In genomic region chr4:173530326-173531062, GRCh38 we compare ENCODE assay signal across 9 cellular contexts. TPM values are rescaled to one million over a fixed set of nuclear protein-coding genes. Genes with fewer than 3 reads are reported as not detected.
DNase-seq lines count a peak whose midpoint lies in the region; ATAC-seq and TF ChIP-seq lines count a peak whose summit lies in the region.
"Had no signal": no experiment of that assay in that cellular context is flagged by ENCODE, and none has a peak within 500 bp of the region (broad histone marks: within the 10 kb centered on the region; RNA-seq: fewer than 3 reads in every experiment).

No MANE protein-coding gene starts in this region.

- H3K36me3 ChIP-seq in GM23338 (ENCODE audit: insufficient read depth) (no peaks in the 10 kb centered on the region), WERI-Rb-1 (peaks cover 10% of the 10 kb centered on the region), right atrium auricular region (peaks cover 9% of the 10 kb centered on the region)

- peaks cover 50% of the 10 kb centered on the region for H3K4me1 Mint-ChIP-seq in GM23338

- H3K4me1 ChIP-seq in GM23338 (ENCODE audit: insufficient read depth), result peaks cover 64% of the 10 kb centered on the region
- peaks cover 0 to 8% of the 10 kb centered on the region in 2 donors for H3K4me1 ChIP-seq in right atrium auricular region

- no peak for ATAC-seq in GM23338
- ATAC-seq in HG02763 (IDR thresholded peaks at IDR 0.05; ENCODE audit: unreplicated experiment), result no peak
- ATAC-seq in GM18517 (IDR thresholded peaks at IDR 0.05; ENCODE audit: unreplicated experiment), result no peak
- ATAC-seq: GM12878 had no signal

- peak overlapping the region; percentile 79 for H3K4me3 Mint-ChIP-seq in GM23338

- H3K79me2 ChIP-seq in GM23338 (replicated peaks; ENCODE audit: insufficient read depth), result no peaks in the 10 kb centered on the region

- H3K9me3 ChIP-seq in WERI-Rb-1 (ENCODE audit: severe bottlenecking) (peaks cover 4% of the 10 kb centered on the region), right atrium auricular region (no peaks in the 10 kb centered on the region)

- H3K36me3 Mint-ChIP-seq in GM23338 (ENCODE audit: low read depth), result peaks cover 2% of the 10 kb centered on the region; the same call in 1 of the 3 replicates

- peaks cover 7% of the 10 kb centered on the region; the same call in 2 of the 3 replicates for H3K9me3 Mint-ChIP-seq in GM23338

- DNase-seq in GM23338 (ENCODE audit: low spot score) (peak; percentile 28), WERI-Rb-1 (no peak), right atrium auricular region (ENCODE audit: low spot score) (no peak), NCI-H2029 (lab: John Stamatoyannopoulos, UW) (no peak)
- DNase-seq: immature natural killer cell had no signal

- peak overlapping the region; percentile 95 for H3K4me2 ChIP-seq in GM23338

- peaks cover 97% of the 10 kb centered on the region for H3K27me3 Mint-ChIP-seq in GM23338 (ENCODE audit: insufficient read depth, low read depth, poor library complexity)

- H3K4me3 ChIP-seq in GM23338 (peak overlapping the region; percentile 65), WERI-Rb-1 (ENCODE audit: low read depth, low read length) (peak overlapping the region; percentile 77), right atrium auricular region (peak overlapping the region; percentile 56 to 76), skin epidermis (peak overlapping the region in 4 of 7 experiments; percentile 16 to 50 (median 39))
- H3K4me3 ChIP-seq: GM12878 had no signal

- TF ChIP-seq CTCF in GM23338 (conservative IDR thresholded peaks at IDR 0.05; ENCODE audit: low read depth in 2 of 2) (no peak), WERI-Rb-1 (IDR thresholded peaks at IDR 0.05; ENCODE audit: low read depth, low read length) (no peak), right atrium auricular region (IDR thresholded peaks at IDR 0.05) (no peak)

- H3K27ac ChIP-seq in GM23338 (ENCODE audit: low read depth) (no peak overlapping the region), WERI-Rb-1 (no peak overlapping the region), right atrium auricular region (peak overlapping the region; percentile 94 to 97), skin epidermis (peak overlapping the region in 2 of 21 experiments; percentile 23 to 58)

- H4K20me1 ChIP-seq in GM23338 (replicated peaks; ENCODE audit: insufficient read depth), result peaks cover 37% of the 10 kb centered on the region

- H3K27me3 ChIP-seq in GM23338 (ENCODE audit: insufficient read depth) (peaks cover 99% of the 10 kb centered on the region), WERI-Rb-1 (ENCODE audit: insufficient read depth, low read depth, severe bottlenecking) (peaks cover 3% of the 10 kb centered on the region), right atrium auricular region (no peaks in the 10 kb centered on the region)

- peaks cover 36% of the 10 kb centered on the region for H3F3A ChIP-seq in GM23338 (replicated peaks; ENCODE audit: low read depth)

- no peaks in the 10 kb centered on the region for H3K9me2 ChIP-seq in GM23338 (ENCODE audit: insufficient read depth)

- H2AFZ ChIP-seq in GM23338, result no peak overlapping the region

- H3K27ac Mint-ChIP-seq in GM23338, result no peak overlapping the region
- H3K27ac Mint-ChIP-seq: immature natural killer cell had no signal

TF ChIP-seq in GM23338, 12 proteins besides CTCF, POLR2A, EP300 and RAD21:
- TF ChIP-seq ETS1 (IDR thresholded peaks at IDR 0.05) (no peak), EZH2phosphoT487 (IDR thresholded peaks at IDR 0.05; ENCODE audit: unreplicated experiment) (peak; percentile 26), EZH2 (IDR thresholded peaks at IDR 0.05; ENCODE audit: low read depth, unreplicated experiment) (peak; percentile 91), NANOG (IDR thresholded peaks at IDR 0.05; ENCODE audit: borderline replicate concordance) (no peak)

RNA-seq across cellular contexts. Expression of gene HAND2, which starts 0.5 kb away (rescaled TPM):
- total RNA-seq in GM23338 (2014; rRNA removed; shearing (Covaris generic)), result not detected in 2 replicates
- polyA plus RNA-seq in GM23338 (2016; fragmentation: Nextera tagmentation; extraction: Ambion mirVana), result 0.15 TPM in 1 of 2 replicates, not detected in the other
- total RNA-seq in right atrium auricular region, result 100 to 1,000 TPM in 1 of 2 donors, 10 to 100 TPM in 1; 86.3 to 108 TPM
- total RNA-seq: GM12878 had no signal
- polyA plus RNA-seq: immature natural killer cell had no signal

Comparison
In these comparisons a context has a peak if more than half of its experiments do, and no peak if none do; other contexts are left out.
1. H3K27ac ChIP-seq: peak in right atrium auricular region (2 of 2); none in GM23338 (single experiment) and WERI-Rb-1 (single experiment).
2. RNA of gene HAND2, which starts 0.5 kb away (total RNA-seq): 86.3 to 108 TPM in right atrium auricular region; not detected in GM23338; every median in the first group is over 10 times any median in the second.
3. Peak in every context shown above with its lines, with median percentiles within 50 percentile points of each other: H3K4me3 ChIP-seq.